Comparison of ENCODE assay signal across 11 cellular contexts in the genomic region with DNA sequence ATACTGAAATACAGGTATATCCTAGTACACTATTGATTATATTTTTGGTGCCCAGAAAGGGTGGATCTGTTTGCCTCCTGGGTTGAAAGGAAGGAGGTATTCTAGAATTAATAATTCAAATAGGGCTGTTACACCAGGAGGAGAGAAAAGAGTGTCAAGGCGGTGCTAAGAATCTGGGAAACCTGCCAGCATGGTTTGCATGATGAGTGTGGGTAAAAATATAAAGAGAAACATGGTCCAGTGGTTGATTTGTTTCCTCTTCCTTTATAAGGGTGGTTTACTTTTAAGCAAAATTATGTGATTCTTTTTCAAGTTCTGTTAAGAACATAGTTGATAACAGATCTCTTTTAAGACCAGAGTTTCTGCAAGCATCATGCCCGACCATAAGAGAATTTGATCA.
DNase-seq lines count a peak whose midpoint lies in the region; ATAC-seq and TF ChIP-seq lines count a peak whose summit lies in the region.
"Had no signal": no experiment of that assay in that cellular context is flagged by ENCODE, and none has a peak within 500 bp of the region (broad histone marks: within the 10 kb centered on the region; RNA-seq: fewer than 3 reads in every experiment).

No MANE protein-coding gene starts in this region.

- DNase-seq in NCI-H1048 (lab: John Stamatoyannopoulos, UW) (peak; percentile 65), psoas muscle (no peak), esophagus muscularis mucosa (ENCODE audit: extremely low spot score) (no peak)
- DNase-seq in activated CD4-positive, alpha-beta T cell treated with anti-CD3 and anti-CD28 coated beads, Interleukin-2, amount 50 U/mL, for 48 hours, result no peak
- DNase-seq in stimulated activated CD4-positive, alpha-beta T cell treated with anti-CD3 and anti-CD28 coated beads, Interleukin-4, amount 100 ng/mL, for 24 hours, result no peak
- DNase-seq: stimulated activated CD4-positive, alpha-beta T cell treated with anti-CD3 and anti-CD28 coated beads, Interleukin-4, amount 100 ng/mL, for 1 hour had no signal

- peak overlapping the region; percentile 44 for H3K4me3 ChIP-seq in psoas muscle
- H3K4me3 ChIP-seq in esophagus muscularis mucosa, result no peak overlapping the region
- H3K4me3 ChIP-seq: coronary artery, thoracic aorta had no signal

- no peak for TF ChIP-seq CTCF in brain (conservative IDR thresholded peaks at IDR 0.05)
- TF ChIP-seq CTCF in psoas muscle (IDR thresholded peaks at IDR 0.05), result no peak
- TF ChIP-seq CTCF in esophagus muscularis mucosa (IDR thresholded peaks at IDR 0.05), result no peak

- TF ChIP-seq EP300 in esophagus muscularis mucosa (IDR thresholded peaks at IDR 0.05), result no peak

- WGBS in psoas muscle, 3 donors, result 19 to 41% (median 26%) methylated on average over 2 of the region's 2 CpGs
- WGBS in esophagus muscularis mucosa, result 53% methylated on average over 2 of the region's 2 CpGs

- H3K27ac Mint-ChIP-seq in brain, result peak overlapping the region in 4 of 5 experiments; percentile 74 to 96 (median 88)
- H3K27ac Mint-ChIP-seq: natural killer cell treated with Interleukin-12 subunit alpha and Interleukin-12 subunit beta and Interleukin-15 and Interleukin-18, amount 100 ng/mL, for 72 hours had no signal

- H3K9me3 Mint-ChIP-seq in brain, result no peaks in the 10 kb centered on the region

- intact Hi-C loops in psoas muscle (cut with DNase I) (no loop called here), esophagus muscularis mucosa (cut with DNase I) (no loop called here)

- H3K36me3 Mint-ChIP-seq in brain, result no peaks in the 10 kb centered on the region
- H3K36me3 Mint-ChIP-seq: natural killer cell treated with Interleukin-12 subunit alpha and Interleukin-12 subunit beta and Interleukin-15 and Interleukin-18, amount 100 ng/mL, for 72 hours had no signal

- H3K36me3 ChIP-seq in psoas muscle (ENCODE audit: insufficient read depth in 1 of 2, low read depth in 1 of 2) (no peaks in the 10 kb centered on the region), esophagus muscularis mucosa (no peaks in the 10 kb centered on the region)
- H3K36me3 ChIP-seq: thoracic aorta had no signal

- H3K27ac ChIP-seq in psoas muscle (peak overlapping the region; percentile 69), esophagus muscularis mucosa (replicated peaks in 1 of 4) (no peak overlapping the region)
- H3K27ac ChIP-seq: coronary artery, thoracic aorta had no signal

- peak overlapping the region in 2 of 5 experiments; percentile 20 to 63 for H3K4me3 Mint-ChIP-seq in brain
- H3K4me3 Mint-ChIP-seq: natural killer cell treated with Interleukin-12 subunit alpha and Interleukin-12 subunit beta and Interleukin-15 and Interleukin-18, amount 100 ng/mL, for 72 hours had no signal

- no peak for TF ChIP-seq POLR2A in esophagus muscularis mucosa (IDR thresholded peaks at IDR 0.05; ENCODE audit: low read depth)

- H3K4me1 ChIP-seq in psoas muscle (peaks cover 16% of the 10 kb centered on the region), esophagus muscularis mucosa (no peaks in the 10 kb centered on the region)

- no peaks in the 10 kb centered on the region for H3K27me3 ChIP-seq in psoas muscle (ENCODE audit: insufficient read depth in 3 of 3, low read length in 2 of 3)
- H3K27me3 ChIP-seq in esophagus muscularis mucosa, result no peaks in the 10 kb centered on the region

- H3K27me3 Mint-ChIP-seq in brain, result peaks cover 3% of the 10 kb centered on the region

- no peaks in the 10 kb centered on the region for H3K9me3 ChIP-seq in psoas muscle
- no peaks in the 10 kb centered on the region for H3K9me3 ChIP-seq in esophagus muscularis mucosa
- H3K9me3 ChIP-seq: thoracic aorta had no signal

- ATAC-seq in GM18498 (IDR thresholded peaks at IDR 0.05; ENCODE audit: unreplicated experiment) (peak; percentile 64), psoas muscle (peak in 3 of 4 donors; percentile 71 to 88 (median 74))
- ATAC-seq: natural killer cell treated with Interleukin-12 subunit alpha and Interleukin-12 subunit beta and Interleukin-15 and Interleukin-18, amount 100 ng/mL, for 72 hours had no signal

- peaks cover 31% of the 10 kb centered on the region for H3K4me1 Mint-ChIP-seq in brain
